In genomic region chrX:24963823-24964222, GRCh38 we compare ENCODE assay signal across 27 cellular contexts. TPM values are rescaled to one million over a fixed set of nuclear protein-coding genes. Genes with fewer than 3 reads are reported as not detected.
DNase-seq lines count a peak whose midpoint lies in the region; ATAC-seq, FAIRE-seq and TF ChIP-seq lines count a peak whose summit lies in the region.
"Had no signal": no experiment of that assay in that cellular context is flagged by ENCODE, and none has a peak within 500 bp of the region (broad histone marks: within the 10 kb centered on the region; RNA-seq: fewer than 3 reads in every experiment).

No MANE protein-coding gene starts in this region.

- TF ChIP-seq POLR2A in GM12892 (IDR thresholded peaks at IDR 0.05; ENCODE audit: low read depth, low read length): no peak

- ATAC-seq in sciatic nerve (peak; percentile 72), HG02840 (IDR thresholded peaks at IDR 0.05; ENCODE audit: low FRiP score, unreplicated experiment) (no peak)
- ATAC-seq: activated CD8-positive, alpha-beta memory T cell treated with anti-CD3 and anti-CD28 coated beads, Interleukin-2, amount 10 ng/mL, durations not matched to agents 7 days and 5 days; activated naive CD4-positive, alpha-beta T cell treated with anti-CD3 and anti-CD28 coated beads, Interleukin-2, amount 50 U/mL, for 72 hours; heart left ventricle; left ventricle myocardium superior; right lobe of liver; SK-N-SH treated with all-trans-retinoic acid at 6 μM for 48 hours; WTC11 had no signal

- intact Hi-C loops in sciatic nerve (cut with DNase I): no loop called here

- DNase-seq in NCI-H510A treated with DMSO at 0.1 percent for 48 hours (lab: John Stamatoyannopoulos, UW): peak; percentile 3
- no peak for DNase-seq in NCI-H510A (lab: John Stamatoyannopoulos, UW)
- DNase-seq in NCI-H69 (lab: John Stamatoyannopoulos, UW): peak; percentile 7
- peak; percentile 29 for DNase-seq in iPS-NIHi11 (ENCODE audit: low spot score)
- no peak for DNase-seq in sciatic nerve (ENCODE audit: low spot score)
- DNase-seq in activated naive CD4-positive, alpha-beta T cell treated with anti-CD3 and anti-CD28 coated beads, Interleukin-2, amount 50 U/mL, for 16 hours: no peak
- DNase-seq in GM12892 (ENCODE audit: insufficient read length): no peak
- DNase-seq: ACHN; activated CD4-positive, alpha-beta T cell treated with anti-CD3 and anti-CD28 coated beads, Interleukin-2, amount 50 U/mL, for 1 hour; activated CD8-positive, alpha-beta memory T cell treated with anti-CD3 and anti-CD28 coated beads, Interleukin-2, amount 10 ng/mL, durations not matched to agents 7 days and 5 days; aorta; Caco-2; EL; heart left ventricle; IMR-90; left ventricle myocardium superior; NCI-H1417; NCI-H82; right lobe of liver; stimulated activated naive CD4-positive, alpha-beta T cell treated with Interleukin-2 at 50 U/mL for 16 hours; T-helper 9 cell had no signal

- FAIRE-seq in GM12892 (lab: Jason Lieb, UNC): no peak

RNA-seq across cellular contexts. Expression of gene ARX, which starts 51.9 kb away (rescaled TPM):
- not detected for total RNA-seq in sciatic nerve
- polyA plus RNA-seq in GM12892 (2012; ENCODE audit: missing spikeins): not detected
- total RNA-seq: activated CD8-positive, alpha-beta memory T cell treated with anti-CD3 and anti-CD28 coated beads, Interleukin-2, amount 10 ng/mL, durations not matched to agents 7 days and 5 days; activated naive CD4-positive, alpha-beta T cell treated with anti-CD3 and anti-CD28 coated beads, Interleukin-2, amount 50 U/mL, for 72 hours; aorta; heart left ventricle; IMR-90; left ventricle myocardium superior; M059J; right lobe of liver; thoracic aorta; WTC11 had no signal
- polyA plus RNA-seq: aorta, heart left ventricle, IMR-90 had no signal

Comparison
In these comparisons a context has a peak if more than half of its experiments do, and no peak if none do; other contexts are left out.
1. DNase-seq: peak in NCI-H510A treated with DMSO at 0.1 percent for 48 hours (single experiment), NCI-H69 (single experiment) and iPS-NIHi11 (single experiment); none in NCI-H510A (single experiment), sciatic nerve (single experiment), activated naive CD4-positive, alpha-beta T cell treated with anti-CD3 and anti-CD28 coated beads, Interleukin-2, amount 50 U/mL, for 16 hours (single experiment) and GM12892 (single experiment).